Comparison of ENCODE assay signal across 34 cellular contexts in genomic region chr5:81945867-81946266, GRCh38.
"Had no signal": no experiment of that assay in that cellular context is flagged by ENCODE, and none has a peak within 500 bp of the region (broad histone marks: within the 10 kb centered on the region; RNA-seq: fewer than 3 reads in every experiment).

No MANE protein-coding gene starts in this region.

- H3K4me1 ChIP-seq: adrenal gland, ascending aorta, body of pancreas, breast epithelium had no signal

- H3K9me3 ChIP-seq: body of pancreas had no signal

- DNase-seq: activated effector memory CD4-positive, alpha-beta T cell treated with anti-CD3 and anti-CD28 coated beads, Interleukin-2, amount 50 U/mL, for 16 hours; activated effector memory CD4-positive, alpha-beta T cell treated with Interleukin-2 at 50 U/mL for 16 hours; activated gamma-delta T cell; activated gamma-delta T cell treated with Interleukin-2 at 50 U/mL for 16 hours; activated naive CD4-positive, alpha-beta T cell; activated naive CD4-positive, alpha-beta T cell treated with anti-CD3 and anti-CD28 coated beads for 36 hours; activated naive CD4-positive, alpha-beta T cell treated with anti-CD3 and anti-CD28 coated beads, Interleukin-2, amount 10 ng/mL, durations not matched to agents 7 days and 5 days; activated naive CD4-positive, alpha-beta T cell treated with anti-CD3 and anti-CD28 coated beads, Interleukin-2, amount 50 U/mL, for 16 hours; activated naive CD4-positive, alpha-beta T cell treated with Interleukin-2 at 50 U/mL for 16 hours; activated naive CD8-positive, alpha-beta T cell treated with anti-CD3 and anti-CD28 coated beads for 36 hours; activated naive CD8-positive, alpha-beta T cell treated with anti-CD3 and anti-CD28 coated beads, Interleukin-2, amount 10 ng/mL, durations not matched to agents 7 days and 5 days; activated naive CD8-positive, alpha-beta T cell treated with anti-CD3 and anti-CD28 coated beads, Interleukin-2, amount 50 U/mL, for 24 hours; activated T-cell treated with anti-CD3 and anti-CD28 coated beads, Interleukin-2, amount 50 U/mL, for 1 hour; activated T-cell treated with anti-CD3 and anti-CD28 coated beads, Interleukin-2, amount 50 U/mL, for 24 hours; activated T-cell treated with anti-CD3 and anti-CD28 coated beads, Interleukin-2, amount 50 U/mL, for 4 hours; activated T-cell treated with anti-CD3 and anti-CD28 coated beads, Interleukin-2, amount 50 U/mL, for 48 hours; activated T-cell treated with anti-CD3 and anti-CD28 coated beads, Interleukin-2, amount 50 U/mL, for 72 hours; adrenal gland; amniotic stem cell; amygdala; anterior cingulate cortex; aorta; body of pancreas; brain microvascular endothelial cell; caudate nucleus; central memory CD4-positive, alpha-beta T cell; cerebellar nuclear complex had no signal

- H3K4me3 ChIP-seq: adrenal gland, ascending aorta, body of pancreas, breast epithelium, cardiac muscle cell had no signal

- FAIRE-seq: astrocyte, bronchial epithelial cell had no signal

- H3K36me3 ChIP-seq: adrenal gland, ascending aorta, brain microvascular endothelial cell, breast epithelium, cardiac muscle cell had no signal

- ATAC-seq: activated naive CD4-positive, alpha-beta T cell treated with anti-CD3 and anti-CD28 coated beads, Interleukin-2, amount 50 U/mL, for 72 hours; activated naive CD8-positive, alpha-beta T cell treated with anti-CD3 and anti-CD28 coated beads, Interleukin-2, amount 50 U/mL, for 24 hours; activated T-cell treated with anti-CD3 and anti-CD28 coated beads, Interleukin-2, amount 50 U/mL, for 4 hours; activated T-cell treated with anti-CD3 and anti-CD28 coated beads, Interleukin-2, amount 50 U/mL, for 72 hours; activated T-helper 17 cell treated with anti-CD3 and anti-CD28 coated beads, Interleukin-2, amount 50 U/mL, for 72 hours; body of pancreas had no signal

- H3K27ac ChIP-seq: adrenal gland, ascending aorta, body of pancreas, brain microvascular endothelial cell, breast epithelium, cardiac muscle cell had no signal

- H3K27me3 ChIP-seq: adrenal gland, ascending aorta, body of pancreas, brain microvascular endothelial cell, breast epithelium, cardiac muscle cell had no signal
